17 cellular contexts compared by ENCODE assay signal in genomic region chr10:124756156-124756555, GRCh38.
"Had no signal": no experiment of that assay in that cellular context is flagged by ENCODE, and none has a peak within 500 bp of the region (broad histone marks: within the 10 kb centered on the region; RNA-seq: fewer than 3 reads in every experiment).

No MANE protein-coding gene starts in this region.

- ATAC-seq: left colon; mucosa of descending colon; naive thymus-derived CD8-positive, alpha-beta T cell; right cardiac atrium had no signal

- H3K9me3 ChIP-seq: colonic mucosa, mucosa of descending colon, neutrophil, stomach had no signal

- DNase-seq: colonic mucosa; dermis blood vessel endothelial cell; erythroblast; foreskin melanocyte; left colon; mucosa of descending colon; naive thymus-derived CD8-positive, alpha-beta T cell; posterior cingulate gyrus; right cardiac atrium; small intestine; stimulated activated CD4-positive, alpha-beta T cell treated with anti-CD3 and anti-CD28 coated beads, Interleukin-12 subunit alpha, Interleukin-12 subunit beta, amount 100 ng/mL, for 4 hours; stimulated activated naive CD4-positive, alpha-beta T cell; stomach; substantia nigra; trophoblast cell had no signal

- H3K4me1 ChIP-seq: colonic mucosa had no signal

- H3K9me3 Mint-ChIP-seq: naive thymus-derived CD8-positive, alpha-beta T cell had no signal

- H3K27me3 Mint-ChIP-seq: naive thymus-derived CD8-positive, alpha-beta T cell had no signal

- H3K27ac ChIP-seq: colonic mucosa, neutrophil, stomach had no signal

- H3K27me3 ChIP-seq: colonic mucosa, neutrophil, stomach had no signal

- FAIRE-seq: endothelial cell of umbilical vein, small intestine had no signal

- H3K4me3 Mint-ChIP-seq: naive thymus-derived CD8-positive, alpha-beta T cell had no signal

- H3K36me3 ChIP-seq: colonic mucosa had no signal

- H3K4me3 ChIP-seq: colonic mucosa, mucosa of descending colon, stomach had no signal
